ENCODE assay signal across 18 cellular contexts in the genomic region with DNA sequence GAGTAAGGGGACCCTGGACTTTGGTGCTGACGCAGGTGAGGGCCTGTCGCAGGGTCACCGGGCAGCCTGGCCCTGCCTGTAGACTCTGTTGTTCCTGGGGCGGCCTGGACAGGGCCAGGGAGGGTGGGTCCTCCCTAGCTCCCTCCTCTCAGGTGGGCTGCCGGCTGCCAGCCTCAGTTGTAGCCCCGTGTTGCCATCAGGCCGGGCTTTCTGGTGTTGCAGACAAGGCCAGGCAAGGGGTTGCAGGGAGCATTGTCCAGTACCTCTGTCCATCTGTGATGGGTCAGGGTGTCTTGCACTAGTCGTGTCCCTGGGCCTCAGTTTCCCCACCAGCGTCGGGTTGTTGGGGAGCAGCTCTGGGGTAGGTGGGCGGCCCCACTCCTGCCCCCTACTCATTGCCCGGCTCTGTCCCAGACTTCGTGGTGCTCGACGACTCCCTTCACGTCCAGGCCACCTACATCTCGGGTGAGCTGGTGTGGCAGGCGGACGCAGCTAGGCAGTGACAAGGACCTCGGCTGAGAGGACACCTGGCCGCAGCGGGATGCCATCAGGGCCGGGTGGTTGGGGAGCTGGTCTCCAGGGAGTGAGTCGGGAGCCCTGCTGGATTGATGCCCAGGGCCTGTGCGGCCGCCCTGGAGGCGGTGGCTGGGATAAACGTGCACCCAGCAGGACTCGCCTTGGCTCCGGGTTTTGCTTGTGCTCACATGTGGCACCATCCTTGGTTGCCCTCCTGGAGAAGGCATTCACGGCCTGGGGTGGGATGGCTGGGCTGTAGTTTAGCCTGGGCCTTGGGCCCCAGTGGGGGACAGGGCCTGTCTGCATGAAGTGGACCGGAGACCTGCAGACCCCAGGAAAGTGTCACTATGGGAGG. TPM values are rescaled to one million over a fixed set of nuclear protein-coding genes. Genes with fewer than 3 reads are reported as not detected.
A peak's percentile ranks its signal among the peaks of the same experiment; 100 is the strongest.
DNase-seq lines count a peak whose midpoint lies in the region; ATAC-seq and TF ChIP-seq lines count a peak whose summit lies in the region.
"Had no signal": no experiment of that assay in that cellular context is flagged by ENCODE, and none has a peak within 500 bp of the region (broad histone marks: within the 10 kb centered on the region; RNA-seq: fewer than 3 reads in every experiment).

No MANE protein-coding gene starts in this region.

- H4K20me1 ChIP-seq in GM23338 (replicated peaks; ENCODE audit: insufficient read depth): peaks cover under 1% of the 10 kb centered on the region; the same call in 1 of the 2 replicates

- no peaks in the 10 kb centered on the region for H3K9me2 ChIP-seq in GM23338 (ENCODE audit: insufficient read depth)

- CTCF ChIA-PET in AG04450 (lab: Charles Lee): no interaction called here

- H3K27me3 ChIP-seq in AG04450 (ENCODE audit: control insufficient read depth, insufficient read depth, low read length) (no peaks in the 10 kb centered on the region), GM23338 (ENCODE audit: insufficient read depth) (peaks cover 5% of the 10 kb centered on the region; the same call in 1 of the 2 replicates)
- H3K27me3 ChIP-seq: cardiac muscle cell had no signal

- no peak overlapping the region for H3K4me2 ChIP-seq in GM23338

- H3K27ac Mint-ChIP-seq in GM23338 (no peak overlapping the region), naive B cell (peak overlapping the region in 4 of 6 donors; percentile 26 to 99 (median 80)), mesothelial cell of epicardium (no peak overlapping the region)
- H3K27ac Mint-ChIP-seq: stimulated activated naive CD8-positive, alpha-beta T cell treated with anti-CD3 and anti-CD28 coated beads, Interleukin-15, amount 100 ng/mL, for 72 hours had no signal

- H3K9me3 ChIP-seq in AG04450 (ENCODE audit: control insufficient read depth, insufficient read depth, low read length): no peaks in the 10 kb centered on the region; the same call in 1 of the 2 replicates

- H3K4me3 Mint-ChIP-seq in GM23338: no peak overlapping the region
- peak overlapping the region in 3 of 8 donors; percentile 16 to 70 (median 37) for H3K4me3 Mint-ChIP-seq in naive B cell
- H3K4me3 Mint-ChIP-seq in mesothelial cell of epicardium: no peak overlapping the region
- H3K4me3 Mint-ChIP-seq: CD8-positive, alpha-beta T cell; stimulated activated naive CD8-positive, alpha-beta T cell treated with anti-CD3 and anti-CD28 coated beads, Interleukin-15, amount 100 ng/mL, for 72 hours had no signal

- peaks cover 14% of the 10 kb centered on the region for H3K36me3 Mint-ChIP-seq in GM23338 (ENCODE audit: low read depth)
- peaks cover 6 to 12% of the 10 kb centered on the region in 2 donors for H3K36me3 Mint-ChIP-seq in naive B cell
- peaks cover 11% of the 10 kb centered on the region for H3K36me3 Mint-ChIP-seq in mesothelial cell of epicardium

- H3K4me1 ChIP-seq in GM23338 (ENCODE audit: insufficient read depth): peaks cover 5% of the 10 kb centered on the region

- POLR2A ChIA-PET in AG04450 (lab: Yijun Ruan, JAX): interaction anchor here (1.5 kb wide), 1 partner anchor 9 kb away, joined by 4 read pairs; a partner anchor contains a TSS

- no peaks in the 10 kb centered on the region for H3K79me2 ChIP-seq in GM23338 (replicated peaks; ENCODE audit: insufficient read depth)

- no peak overlapping the region for H2AFZ ChIP-seq in GM23338

- no peak overlapping the region for H3K27ac ChIP-seq in AG04450 (ENCODE audit: low read depth, low read length)
- H3K27ac ChIP-seq in GM23338 (ENCODE audit: low read depth): no peak overlapping the region
- no peak overlapping the region for H3K27ac ChIP-seq in coronary artery
- H3K27ac ChIP-seq: cardiac muscle cell, epithelial cell of prostate had no signal

- ATAC-seq in GM23338 (no peak), naive B cell (ENCODE audit: low read depth in 2 of 2) (no peak), HG02610 (IDR thresholded peaks at IDR 0.05; ENCODE audit: unreplicated experiment) (no peak)
- ATAC-seq: CD8-positive, alpha-beta T cell; stimulated activated naive CD8-positive, alpha-beta T cell treated with anti-CD3 and anti-CD28 coated beads, Interleukin-15, amount 100 ng/mL, for 72 hours had no signal

- H3K4me3 ChIP-seq in AG04450 (ENCODE audit: low read depth, low read length) (no peak overlapping the region), GM23338 (no peak overlapping the region), coronary artery (no peak overlapping the region)
- H3K4me3 ChIP-seq: cardiac muscle cell had no signal

- H3K9me3 Mint-ChIP-seq in GM23338 (peaks cover 3% of the 10 kb centered on the region; the same call in 1 of the 3 replicates), naive B cell (no peaks in the 10 kb centered on the region), mesothelial cell of epicardium (no peaks in the 10 kb centered on the region)
- H3K9me3 Mint-ChIP-seq: activated CD4-positive, alpha-beta memory T cell treated with anti-CD3 and anti-CD28 coated beads, Interleukin-2, amount 10 ng/mL, durations not matched to agents 7 days and 5 days; CD8-positive, alpha-beta T cell; stimulated activated naive CD8-positive, alpha-beta T cell treated with anti-CD3 and anti-CD28 coated beads, Interleukin-15, amount 100 ng/mL, for 72 hours had no signal

- DNase-seq in AG04450 (ENCODE audit: low read depth, low spot score) (no peak), GM23338 (ENCODE audit: low spot score) (peak; percentile 51), coronary artery (ENCODE audit: low spot score) (peak; percentile 72), naive B cell (peak; percentile 14), head of caudate nucleus (no peak), mesothelial cell of epicardium (ENCODE audit: low spot score in 2 of 2, unreplicated experiment in 2 of 2) (no peak), NCI-H526 (lab: John Stamatoyannopoulos, UW) (no peak)
- DNase-seq: activated CD4-positive, alpha-beta memory T cell treated with anti-CD3 and anti-CD28 coated beads, Interleukin-2, amount 10 ng/mL, durations not matched to agents 7 days and 5 days; activated naive CD4-positive, alpha-beta T cell treated with Interleukin-2 at 50 U/mL for 16 hours; mammary epithelial cell; NCI-H2081 treated with DMSO at 0.1 percent for 48 hours; stimulated activated naive CD8-positive, alpha-beta T cell treated with anti-CD3 and anti-CD28 coated beads, Interleukin-15, amount 100 ng/mL, for 72 hours had no signal

- 0 out of 2 replicates have a peak, but pooled peaks have one; percentile 10 for TF ChIP-seq CTCF in AG04450 (IDR thresholded peaks at IDR 0.05; ENCODE audit: low read depth, low read length)
- TF ChIP-seq CTCF in GM23338 (conservative IDR thresholded peaks at IDR 0.05; ENCODE audit: low read depth in 2 of 2): peak in 1 of 2 experiments; percentile 33; a peak in 2 of 4 replicates
- TF ChIP-seq CTCF in coronary artery (IDR thresholded peaks at IDR 0.05): no peak
- TF ChIP-seq CTCF in mesothelial cell of epicardium (IDR thresholded peaks at IDR 0.05; ENCODE audit: unreplicated experiment): no peak

- no peaks in the 10 kb centered on the region; the same call in 1 of the 2 replicates for H3K36me3 ChIP-seq in GM23338 (ENCODE audit: insufficient read depth)

- intact Hi-C loops in head of caudate nucleus (cut with DNase I): loop anchor here (10.0 kb wide), 1 partner anchor 136 kb away; no protein-coding TSS in a partner anchor

- peaks cover 6% of the 10 kb centered on the region; the same call in 2 of the 3 replicates for H3K4me1 Mint-ChIP-seq in GM23338
- H3K4me1 Mint-ChIP-seq in naive B cell: peaks cover 26 to 39% (median 33%) of the 10 kb centered on the region in 3 donors
- H3K4me1 Mint-ChIP-seq in mesothelial cell of epicardium: peaks cover 12% of the 10 kb centered on the region

- H3K27me3 Mint-ChIP-seq in GM23338 (ENCODE audit: insufficient read depth, low read depth, poor library complexity): peaks cover 24% of the 10 kb centered on the region
- no peaks in the 10 kb centered on the region for H3K27me3 Mint-ChIP-seq in naive B cell
- no peaks in the 10 kb centered on the region for H3K27me3 Mint-ChIP-seq in mesothelial cell of epicardium (ENCODE audit: low read depth)
- H3K27me3 Mint-ChIP-seq: activated CD4-positive, alpha-beta memory T cell treated with anti-CD3 and anti-CD28 coated beads, Interleukin-2, amount 10 ng/mL, durations not matched to agents 7 days and 5 days; stimulated activated naive CD8-positive, alpha-beta T cell treated with anti-CD3 and anti-CD28 coated beads, Interleukin-15, amount 100 ng/mL, for 72 hours had no signal

- peaks cover 17% of the 10 kb centered on the region; the same call in 1 of the 2 replicates for H3F3A ChIP-seq in GM23338 (replicated peaks; ENCODE audit: low read depth)

RNA-seq across cellular contexts. Expression of a gene that starts 1.9 kb away (rescaled TPM):
- polyA plus RNA-seq in AG04450 (2011; rRNA removed): not detected in 2 replicates
- not detected in 2 replicates for polyA minus RNA-seq in AG04450 (2011; rRNA and poly(A)+ RNA removed)
- 0.31 TPM in 1 of 2 replicates, not detected in the other for total RNA-seq in GM23338 (2014; rRNA removed; shearing (Covaris generic))
- 7.5 and 10.1 TPM in 2 replicates for polyA plus RNA-seq in GM23338 (2016; fragmentation: Nextera tagmentation; extraction: Ambion mirVana)
- 1 to 10 TPM; 2.4 to 5.7 (median 3.5) TPM for polyA plus RNA-seq in naive B cell (ENCODE audit: low read depth in 6 of 6)
- 0.75 to 1.7 TPM (median 1.1 TPM) in 3 replicates for total RNA-seq in mesothelial cell of epicardium
- total RNA-seq: pulmonary artery endothelial cell; T-helper 2 cell treated with Interferon-gamma antibody and Interleukin-4, amounts not matched to agents 100 ng/mL and 5 ng/mL, for 36 hours had no signal
- polyA plus RNA-seq: mammary epithelial cell had no signal

RNA-seq across cellular contexts. Expression of a gene that starts 8.5 kb away (rescaled TPM):
- polyA plus RNA-seq in AG04450 (2011; rRNA removed): 27.7 and 32.4 TPM in 2 replicates
- 19.9 and 23.4 TPM in 2 replicates for polyA minus RNA-seq in AG04450 (2011; rRNA and poly(A)+ RNA removed)
- total RNA-seq in GM23338 (2014; rRNA removed; shearing (Covaris generic)): 24.9 and 25.8 TPM in 2 replicates
- polyA plus RNA-seq in GM23338 (2016; fragmentation: Nextera tagmentation; extraction: Ambion mirVana): 13.1 and 19.3 TPM in 2 replicates
- 10 to 100 TPM; 16.7 to 44.8 (median 38.9) TPM for polyA plus RNA-seq in naive B cell (ENCODE audit: low read depth in 6 of 6)
- total RNA-seq in mesothelial cell of epicardium: 40.4 to 44.6 TPM (median 42.7 TPM) in 3 replicates

RNA-seq across cellular contexts. Expression of a gene that starts 9.1 kb away (rescaled TPM):
- 7.7 and 11.9 TPM in 2 replicates for polyA plus RNA-seq in AG04450 (2011; rRNA removed)
- 8.0 and 11.3 TPM in 2 replicates for polyA minus RNA-seq in AG04450 (2011; rRNA and poly(A)+ RNA removed)
- total RNA-seq in GM23338 (2014; rRNA removed; shearing (Covaris generic)): 62.1 and 68.1 TPM in 2 replicates
- 12.2 and 20.2 TPM in 2 replicates for polyA plus RNA-seq in GM23338 (2016; fragmentation: Nextera tagmentation; extraction: Ambion mirVana)
- polyA plus RNA-seq in naive B cell (ENCODE audit: low read depth in 6 of 6): 10 to 100 TPM; 17.6 to 24.0 (median 20.5) TPM
- 46.3 to 47.2 TPM (median 46.4 TPM) in 3 replicates for total RNA-seq in mesothelial cell of epicardium

RNA-seq across cellular contexts. Expression of a gene that starts 15.5 kb away (rescaled TPM):
- polyA plus RNA-seq in AG04450 (2011; rRNA removed) (11.0 and 19.9 TPM in 2 replicates), GM23338 (2016; fragmentation: Nextera tagmentation; extraction: Ambion mirVana) (154 and 162 TPM in 2 replicates), naive B cell (ENCODE audit: low read depth in 6 of 6) (100 to 1,000 TPM in 3 of 6 donors, 10 to 100 TPM in 3; 75.4 to 114 (median 98.1) TPM)
- 25.0 and 32.3 TPM in 2 replicates for polyA minus RNA-seq in AG04450 (2011; rRNA and poly(A)+ RNA removed)
- 98.2 and 109 TPM in 2 replicates for total RNA-seq in GM23338 (2014; rRNA removed; shearing (Covaris generic))
- total RNA-seq in mesothelial cell of epicardium: 143 to 151 TPM (median 149 TPM) in 3 replicates

RNA-seq across cellular contexts. Expression of a gene that starts 54.4 kb away (rescaled TPM):
- 6.0 and 6.4 TPM in 2 replicates for polyA plus RNA-seq in AG04450 (2011; rRNA removed)
- polyA minus RNA-seq in AG04450 (2011; rRNA and poly(A)+ RNA removed): 12.0 and 13.2 TPM in 2 replicates
- 19.3 and 21.0 TPM in 2 replicates for total RNA-seq in GM23338 (2014; rRNA removed; shearing (Covaris generic))
- polyA plus RNA-seq in GM23338 (2016; fragmentation: Nextera tagmentation; extraction: Ambion mirVana): 5.4 and 6.1 TPM in 2 replicates
- 1 to 10 TPM in 4 of 6 donors, under 1 TPM in 2; 0.22 to 3.3 (median 2.5) TPM for polyA plus RNA-seq in naive B cell (ENCODE audit: low read depth in 6 of 6)
- 24.2 to 25.0 TPM (median 24.7 TPM) in 3 replicates for total RNA-seq in mesothelial cell of epicardium

Comparison
In these comparisons a context has a peak if more than half of its experiments do, and no peak if none do; other contexts are left out.
1. DNase-seq: peak in GM23338 (single experiment), coronary artery (single experiment) and naive B cell (single experiment); none in AG04450 (single experiment), head of caudate nucleus (0 of 42), mesothelial cell of epicardium (0 of 2) and NCI-H526 (0 of 2).
2. H3K27ac Mint-ChIP-seq: peak in naive B cell (4 of 6); none in GM23338 (single experiment) and mesothelial cell of epicardium (single experiment).